ENCODE assay signal across 8 cellular contexts in the genomic region with DNA sequence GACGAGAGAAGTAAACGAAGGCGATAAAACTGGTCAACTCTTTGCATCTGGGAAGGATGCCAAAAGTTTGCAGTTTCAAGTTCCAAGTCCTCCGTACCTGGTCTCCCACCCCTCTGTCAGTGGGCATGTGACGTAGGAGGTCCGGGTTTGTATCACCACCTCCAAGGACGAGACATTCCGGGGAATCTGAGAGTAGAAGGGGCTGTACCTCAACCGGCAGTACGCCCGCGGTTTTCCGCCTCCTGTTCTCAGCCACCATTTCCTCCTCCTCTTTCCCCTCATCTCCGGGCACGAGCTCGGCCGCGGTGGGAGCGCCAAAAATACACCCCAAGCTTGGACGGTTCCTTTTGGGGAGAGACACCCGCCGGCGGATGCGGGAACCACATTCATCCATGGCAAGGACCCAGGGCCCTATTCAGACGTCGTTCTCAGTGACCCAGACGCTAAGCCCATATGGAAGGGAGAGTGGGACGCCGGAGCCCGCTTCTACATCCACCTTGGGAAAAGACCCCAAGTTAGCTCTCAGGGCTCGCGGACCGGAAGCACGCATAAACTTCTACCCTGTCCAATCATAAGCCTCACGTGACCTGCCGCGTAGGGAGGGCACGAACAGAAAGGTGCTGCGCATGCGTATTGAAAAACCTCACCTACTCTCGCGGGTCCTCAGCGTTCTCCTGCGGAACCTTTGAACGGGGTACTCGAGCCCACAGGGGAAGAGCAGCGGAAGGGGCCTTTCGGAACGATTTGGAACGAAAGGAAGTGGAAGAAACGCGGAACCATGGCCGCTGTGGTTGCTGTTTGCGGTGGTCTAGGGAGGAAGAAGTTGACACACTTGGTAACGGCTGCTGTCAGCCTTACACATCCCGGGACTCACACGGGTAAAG. TPM values are rescaled to one million over a fixed set of nuclear protein-coding genes. Genes with fewer than 3 reads are reported as not detected.
A peak's percentile ranks its signal among the peaks of the same experiment; 100 is the strongest.
DNase-seq lines count a peak whose midpoint lies in the region; TF ChIP-seq lines count a peak whose summit lies in the region.

A gene with protein sequence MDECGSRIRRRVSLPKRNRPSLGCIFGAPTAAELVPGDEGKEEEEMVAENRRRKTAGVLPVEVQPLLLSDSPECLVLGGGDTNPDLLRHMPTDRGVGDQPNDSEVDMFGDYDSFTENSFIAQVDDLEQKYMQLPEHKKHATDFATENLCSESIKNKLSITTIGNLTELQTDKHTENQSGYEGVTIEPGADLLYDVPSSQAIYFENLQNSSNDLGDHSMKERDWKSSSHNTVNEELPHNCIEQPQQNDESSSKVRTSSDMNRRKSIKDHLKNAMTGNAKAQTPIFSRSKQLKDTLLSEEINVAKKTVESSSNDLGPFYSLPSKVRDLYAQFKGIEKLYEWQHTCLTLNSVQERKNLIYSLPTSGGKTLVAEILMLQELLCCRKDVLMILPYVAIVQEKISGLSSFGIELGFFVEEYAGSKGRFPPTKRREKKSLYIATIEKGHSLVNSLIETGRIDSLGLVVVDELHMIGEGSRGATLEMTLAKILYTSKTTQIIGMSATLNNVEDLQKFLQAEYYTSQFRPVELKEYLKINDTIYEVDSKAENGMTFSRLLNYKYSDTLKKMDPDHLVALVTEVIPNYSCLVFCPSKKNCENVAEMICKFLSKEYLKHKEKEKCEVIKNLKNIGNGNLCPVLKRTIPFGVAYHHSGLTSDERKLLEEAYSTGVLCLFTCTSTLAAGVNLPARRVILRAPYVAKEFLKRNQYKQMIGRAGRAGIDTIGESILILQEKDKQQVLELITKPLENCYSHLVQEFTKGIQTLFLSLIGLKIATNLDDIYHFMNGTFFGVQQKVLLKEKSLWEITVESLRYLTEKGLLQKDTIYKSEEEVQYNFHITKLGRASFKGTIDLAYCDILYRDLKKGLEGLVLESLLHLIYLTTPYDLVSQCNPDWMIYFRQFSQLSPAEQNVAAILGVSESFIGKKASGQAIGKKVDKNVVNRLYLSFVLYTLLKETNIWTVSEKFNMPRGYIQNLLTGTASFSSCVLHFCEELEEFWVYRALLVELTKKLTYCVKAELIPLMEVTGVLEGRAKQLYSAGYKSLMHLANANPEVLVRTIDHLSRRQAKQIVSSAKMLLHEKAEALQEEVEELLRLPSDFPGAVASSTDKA (minus strand): TSS at position 524 of the 884 bp plus-strand sequence. CDS start 130 bp downstream, at position 394.
A gene (plus strand): TSS at position 759 of the 884 bp plus-strand sequence. CDS start 20 bp downstream, at position 779.

- H2AFZ ChIP-seq in neuron (ENCODE audit: low read depth, low read length) = peak within 1 kb of the TSS; percentile 69

- TF ChIP-seq CTCF in GM06990 (IDR thresholded peaks at IDR 0.05; ENCODE audit: insufficient read depth, low read length, poor library complexity, severe bottlenecking) (peak; percentile 9), HFF-Myc (IDR thresholded peaks at IDR 0.05; ENCODE audit: low read depth, low read length, missing control alignments) (no peak)

- peaks cover 23% of the 10 kb centered on the region for H3K4me1 ChIP-seq in neuron (ENCODE audit: insufficient read depth, low read length)
- H3K4me1 ChIP-seq in subcutaneous abdominal adipose tissue (ENCODE audit: control insufficient read depth in 5 of 5, insufficient read depth in 5 of 5, low read length in 5 of 5) = peaks cover 0 to 28% (median 23%) of the 10 kb centered on the region in 5 donors

- H3K9ac ChIP-seq in subcutaneous abdominal adipose tissue (ENCODE audit: low read length in 5 of 5) = peak within 1 kb of the TSS; percentile 91 to 97 (median 97)

- H3K27ac ChIP-seq in subcutaneous abdominal adipose tissue (ENCODE audit: low read depth, low read length) = peak within 1 kb of the TSS; percentile 97

- in situ Hi-C loops in SK-MEL-5 (cut with HindIII; ENCODE audit: low pct_unique_long_range_greater_than_20kb, low sequenced_read_pairs) = no loop called here

- no peaks in the 10 kb centered on the region for H3K27me3 ChIP-seq in GM06990 (replicated peaks; ENCODE audit: control insufficient read depth, insufficient read depth, low read length)
- no peaks in the 10 kb centered on the region for H3K27me3 ChIP-seq in neuron (ENCODE audit: insufficient read depth, low read length)
- no peaks in the 10 kb centered on the region for H3K27me3 ChIP-seq in subcutaneous abdominal adipose tissue (ENCODE audit: control insufficient read depth in 5 of 5, insufficient read depth in 4 of 5, low read length in 5 of 5)

- DNase-seq in GM06990 (ENCODE audit: extremely low read depth, insufficient read length) (peak; percentile 91), HFF-Myc (ENCODE audit: extremely low read depth, low read depth) (peak; percentile 97), MV-4-11 (lab: John Stamatoyannopoulos, UW) (peak; percentile 100), SK-MEL-5 (ENCODE audit: low read depth, low spot score) (peak; percentile 98), foreskin melanocyte (peak; percentile 97)
- peak; percentile 95 for DNase-seq in activated naive CD4-positive, alpha-beta T cell treated with Interleukin-2 at 50 U/mL for 16 hours

- H3K9me3 ChIP-seq in neuron (ENCODE audit: low read length) (no peaks in the 10 kb centered on the region), subcutaneous abdominal adipose tissue (ENCODE audit: control insufficient read depth in 5 of 5, low read length in 5 of 5) (no peaks in the 10 kb centered on the region)

- H3K36me3 ChIP-seq in GM06990 (ENCODE audit: control insufficient read depth, insufficient read depth, low read length) (no peaks in the 10 kb centered on the region; the same call in none of the 2 replicates), neuron (ENCODE audit: insufficient read depth, low read length) (peaks cover 45% of the 10 kb centered on the region), subcutaneous abdominal adipose tissue (ENCODE audit: control insufficient read depth in 5 of 5, insufficient read depth in 5 of 5, low read length in 5 of 5) (peaks cover 8 to 39% (median 18%) of the 10 kb centered on the region in 5 donors)

- H3K4me3 ChIP-seq in GM06990 (replicated peaks; ENCODE audit: low read depth, low read length) = peak within 1 kb of the TSS; percentile 84
- H3K4me3 ChIP-seq in HFF-Myc (replicated peaks; ENCODE audit: low read depth, low read length) = peak within 1 kb of the TSS; percentile 96
- peak within 1 kb of the TSS; percentile 90 for H3K4me3 ChIP-seq in neuron (ENCODE audit: low read length)
- H3K4me3 ChIP-seq in subcutaneous abdominal adipose tissue (ENCODE audit: low read depth in 1 of 5, low read length in 5 of 5) = peak within 1 kb of the TSS; percentile 88 to 99 (median 92)

RNA-seq across cellular contexts. Expression of the first gene that starts in this region (rescaled TPM):
- total RNA-seq in SK-MEL-5 (2014; rRNA removed; shearing (Covaris generic)) = 10.5 and 10.9 TPM in 2 replicates
- 4.7 and 7.1 TPM in 2 replicates for polyA plus RNA-seq in SK-MEL-5 (2015; cell fraction: cytosol; rRNA removed)
- polyA plus RNA-seq in SK-MEL-5 (2015; cell fraction: nucleus; rRNA removed) = 5.9 and 6.0 TPM in 2 replicates

RNA-seq across cellular contexts. Expression of the second gene that starts in this region (rescaled TPM):
- 45.7 and 50.2 TPM in 2 replicates for total RNA-seq in SK-MEL-5 (2014; rRNA removed; shearing (Covaris generic))
- polyA plus RNA-seq in SK-MEL-5 (2015; cell fraction: cytosol; rRNA removed) = 9.7 and 34.2 TPM in 2 replicates
- polyA plus RNA-seq in SK-MEL-5 (2015; cell fraction: nucleus; rRNA removed) = 8.7 and 15.7 TPM in 2 replicates

Comparison
In these comparisons a context has a peak if more than half of its experiments do, and no peak if none do; other contexts are left out.
1. Peak in every context shown above with its lines: DNase-seq, H3K4me3 ChIP-seq and H3K27ac ChIP-seq.